ENCODE assay signal across 21 cellular contexts in genomic region chr3:157441102-157441622, GRCh38. TPM values are rescaled to one million over a fixed set of nuclear protein-coding genes. Genes with fewer than 3 reads are reported as not detected.
DNase-seq lines count a peak whose midpoint lies in the region; ATAC-seq, FAIRE-seq and TF ChIP-seq lines count a peak whose summit lies in the region.
"Had no signal": no experiment of that assay in that cellular context is flagged by ENCODE, and none has a peak within 500 bp of the region (broad histone marks: within the 10 kb centered on the region; RNA-seq: fewer than 3 reads in every experiment).

No MANE protein-coding gene starts in this region.

- DNase-seq in AG09309 (ENCODE audit: low read depth) (no peak), IMR-90 (no peak), choroid plexus epithelial cell (ENCODE audit: low read depth) (no peak), CD14-positive monocyte (ENCODE audit: low spot score) (no peak), small intestine (no peak), nucleus accumbens (lab: John Stamatoyannopoulos, UW) (no peak)
- DNase-seq: BE2C; Caco-2; CD4-positive, alpha-beta T cell; GF-D8; Karpas-422; NCI-H1048; NCI-H1436; NCI-H2081; NCI-H510A; NCI-H82; OCI-M1; Right ventricle myocardium superior had no signal

- peaks cover 9 to 16% (median 11%) of the 10 kb centered on the region in 3 donors for H3K27me3 Mint-ChIP-seq in CD14-positive monocyte (ENCODE audit: low read depth in 3 of 3)

- CTCF ChIA-PET in IMR-90 (lab: Yijun Ruan, JAX) = no interaction called here

- TF ChIP-seq POLR2A in IMR-90 (IDR thresholded peaks at IDR 0.05; ENCODE audit: low read depth, low read length) = no peak

- dilution Hi-C loops in IMR-90 (cut with HindIII; ENCODE audit: low sequenced_read_pairs, unreplicated experiment) = no loop called here

- H3K4me2 ChIP-seq in IMR-90 (ENCODE audit: low read depth, low read length) = no peak overlapping the region

- H3K4me3 Mint-ChIP-seq in CD14-positive monocyte = no peak overlapping the region
- H3K4me3 Mint-ChIP-seq: CD4-positive, alpha-beta T cell had no signal

- no peaks in the 10 kb centered on the region for H4K20me1 ChIP-seq in IMR-90 (ENCODE audit: insufficient read depth, low read length)

- no peak for FAIRE-seq in small intestine (lab: Jason Lieb, UNC)
- FAIRE-seq: GM19239 had no signal

- no peak overlapping the region for H3K14ac ChIP-seq in IMR-90 (replicated peaks; ENCODE audit: low read depth, low read length)

- H3K9me3 ChIP-seq in IMR-90 (ENCODE audit: control insufficient read depth, insufficient read depth, low read length) (no peaks in the 10 kb centered on the region), neuron (ENCODE audit: low read length) (no peaks in the 10 kb centered on the region), small intestine (ENCODE audit: control insufficient read depth, low read depth) (no peaks in the 10 kb centered on the region)
- H3K9me3 ChIP-seq: BE2C, Caco-2 had no signal

- intact Hi-C loops in IMR-90 (cut with micrococcal nuclease) = no loop called here
- intact Hi-C loops in CD14-positive monocyte (cut with micrococcal nuclease) = no loop called here

- H3K4ac ChIP-seq in IMR-90 (ENCODE audit: low read depth, low read length) = no peak overlapping the region

- H3K36me3 Mint-ChIP-seq in CD14-positive monocyte = peaks cover 16 to 27% of the 10 kb centered on the region in 2 donors

- H3K4me3 ChIP-seq in AG09309 (ENCODE audit: control insufficient read depth, low read depth, low read length) = peak overlapping the region; percentile 5; the same call in 1 of the 2 replicates
- no peak overlapping the region for H3K4me3 ChIP-seq in IMR-90 (ENCODE audit: insufficient read depth, low read depth, low read length)
- H3K4me3 ChIP-seq in choroid plexus epithelial cell (ENCODE audit: low read depth, low read length) = peak overlapping the region; percentile 30
- H3K4me3 ChIP-seq in neuron (ENCODE audit: low read length) = peak overlapping the region; percentile 78
- no peak overlapping the region for H3K4me3 ChIP-seq in small intestine (ENCODE audit: low read depth in 1 of 2, low read length in 2 of 2)

- H2AFZ ChIP-seq in IMR-90 (replicated peaks; ENCODE audit: low read length, poor library complexity) (no peak overlapping the region), neuron (ENCODE audit: low read depth, low read length) (no peak overlapping the region)

- H2AK9ac ChIP-seq in IMR-90 (replicated peaks; ENCODE audit: low read depth, low read length, poor library complexity) = no peak overlapping the region

- peaks cover 0 to 29% of the 10 kb centered on the region in 2 experiments; a peak in 2 of 4 replicates for H3K79me1 ChIP-seq in IMR-90 (ENCODE audit: low read depth in 1 of 2, low read length in 2 of 2)

- no peak overlapping the region for H4K8ac ChIP-seq in IMR-90 (ENCODE audit: low read depth in 2 of 2, low read length in 2 of 2)

- TF ChIP-seq CTCF in AG09309 (IDR thresholded peaks at IDR 0.05; ENCODE audit: control insufficient read depth, insufficient read depth, low read depth, low read length, missing control alignments) (no peak), IMR-90 (conservative IDR thresholded peaks at IDR 0.05; ENCODE audit: low read depth, low read length) (no peak), choroid plexus epithelial cell (conservative IDR thresholded peaks at IDR 0.05; ENCODE audit: low read depth, low read length) (no peak), CD14-positive monocyte (IDR thresholded peaks at IDR 0.05) (no peak)

- H3K36me3 ChIP-seq in IMR-90 (ENCODE audit: control insufficient read depth, insufficient read depth, low read length) (peaks cover 5% of the 10 kb centered on the region), neuron (ENCODE audit: insufficient read depth, low read length) (peaks cover 59% of the 10 kb centered on the region), small intestine (ENCODE audit: control insufficient read depth in 2 of 2, insufficient read depth in 2 of 2, low read length in 2 of 2) (no peaks in the 10 kb centered on the region)
- H3K36me3 ChIP-seq: BE2C had no signal

- in situ Hi-C loops in IMR-90 (cut with MboI; ENCODE audit: low sequenced_read_pairs) = no loop called here

- no peak overlapping the region for H3K18ac ChIP-seq in IMR-90 (ENCODE audit: low read depth, low read length)

- H2BK20ac ChIP-seq in IMR-90 (ENCODE audit: low read depth, low read length) = no peak overlapping the region

- BruUV-seq in IMR-90 (replicated peaks; lab: Mats Ljungman, UMichigan) = no TSS peak

- no peak overlapping the region for H3K27ac Mint-ChIP-seq in CD14-positive monocyte
- H3K27ac Mint-ChIP-seq: CD4-positive, alpha-beta T cell had no signal

- H3K27me3 ChIP-seq in IMR-90 (ENCODE audit: control insufficient read depth, insufficient read depth, low read length) (no peaks in the 10 kb centered on the region), neuron (ENCODE audit: insufficient read depth, low read length) (no peaks in the 10 kb centered on the region), small intestine (ENCODE audit: control insufficient read depth in 2 of 2, insufficient read depth in 2 of 2, low read length in 2 of 2) (peaks cover 0 to 8% of the 10 kb centered on the region in 2 donors)

- H2AK5ac ChIP-seq in IMR-90 (ENCODE audit: low read depth, low read length) = no peak overlapping the region

- ATAC-seq in IMR-90 (ENCODE audit: low read depth) = no peak
- ATAC-seq in GM21423 (IDR thresholded peaks at IDR 0.05; ENCODE audit: unreplicated experiment) = no peak

- H3K23ac ChIP-seq in IMR-90 (ENCODE audit: low read depth, low read length) = no peak overlapping the region

- H3K9ac ChIP-seq in IMR-90 (ENCODE audit: low read depth, low read length) = no peak overlapping the region

- no peaks in the 10 kb centered on the region for H3K9me1 ChIP-seq in IMR-90 (ENCODE audit: insufficient read depth, low read length)

- no peak overlapping the region for H4K5ac ChIP-seq in IMR-90 (ENCODE audit: low read depth, low read length)

- H3K4me1 Mint-ChIP-seq in CD14-positive monocyte = peaks cover 51% of the 10 kb centered on the region

- no peak overlapping the region for H3K56ac ChIP-seq in IMR-90 (ENCODE audit: extremely low read depth, insufficient read depth, low read length)

- no peak for TF ChIP-seq RAD21 in IMR-90 (IDR thresholded peaks at IDR 0.05; ENCODE audit: low read length)

- no peaks in the 10 kb centered on the region for H3K9me3 Mint-ChIP-seq in CD14-positive monocyte
- H3K9me3 Mint-ChIP-seq: CD4-positive, alpha-beta T cell had no signal

- no peak overlapping the region for H2BK15ac ChIP-seq in IMR-90 (ENCODE audit: low read depth, low read length)

- no peak overlapping the region for H2BK120ac ChIP-seq in IMR-90 (ENCODE audit: low read depth, low read length)

- H2BK5ac ChIP-seq in IMR-90 (ENCODE audit: low read depth, low read length, poor library complexity, severe bottlenecking) = no peak overlapping the region

- WGBS in IMR-90 (ENCODE audit: extremely low coverage in 2 of 2, insufficient read length in 1 of 2), 2 experiments = 100% methylated on average over 1 of the region's 2 CpGs; no CpG with 5 or more reads in 1 of the 2 experiments
- 56 to 69% (median 62%) methylated on average over 2 of the region's 2 CpGs for WGBS in small intestine, 3 donors

- H3K27ac ChIP-seq in IMR-90 (ENCODE audit: insufficient read depth, low read length) (no peak overlapping the region), small intestine (ENCODE audit: low read depth in 1 of 2, low read length in 1 of 2) (no peak overlapping the region)

- no peak overlapping the region for H4K91ac ChIP-seq in IMR-90 (ENCODE audit: insufficient read depth, low read depth, low read length)

- H3K4me1 ChIP-seq in IMR-90 (ENCODE audit: control insufficient read depth, insufficient read depth, low read length) (peaks cover 13% of the 10 kb centered on the region), neuron (ENCODE audit: insufficient read depth, low read length) (peaks cover 32% of the 10 kb centered on the region), small intestine (ENCODE audit: control insufficient read depth in 2 of 2, insufficient read depth in 1 of 2, low read depth in 1 of 2, low read length in 1 of 2) (no peaks in the 10 kb centered on the region)
- H3K4me1 ChIP-seq: BE2C had no signal

- POLR2A ChIA-PET in IMR-90 (lab: Charles Lee; ENCODE audit: unreplicated experiment) = no interaction called here

TF ChIP-seq in IMR-90, 13 proteins besides CTCF, POLR2A, EP300 and RAD21:
- no peak for TF ChIP-seq CHD1 (IDR thresholded peaks at IDR 0.05; ENCODE audit: low read depth, low read length)
- peak; percentile 93 for TF ChIP-seq MAFK (IDR thresholded peaks at IDR 0.05; ENCODE audit: low read depth, low read length)
- no peak for TF ChIP-seq MAZ (IDR thresholded peaks at IDR 0.05; ENCODE audit: borderline replicate concordance, low read depth, low read length)

RNA-seq across cellular contexts. Expression of gene PTX3, which starts 4.5 kb away (rescaled TPM):
- total RNA-seq in IMR-90 (2012; rRNA removed) = 96.7 and 97.9 TPM in 2 replicates
- polyA plus RNA-seq in IMR-90 (2012; rRNA removed) (117 and 135 TPM in 2 replicates), CD14-positive monocyte (10 to 100 TPM in 1 of 2 donors, 1 to 10 TPM in 1; 9.1 to 10.5 TPM), small intestine (10 to 100 TPM in 1 of 3 donors, 1 to 10 TPM in 2; 1.1 to 11.8 (median 2.2) TPM)
- 92.2 and 182 TPM in 2 replicates for polyA plus RNA-seq in IMR-90 (2012; cell fraction: cytosol; rRNA removed)
- 66.5 and 87.9 TPM in 2 replicates for polyA plus RNA-seq in IMR-90 (2012; cell fraction: nucleus; rRNA removed; ENCODE audit: low replicate concordance)
- total RNA-seq: Caco-2 had no signal

Comparison
In these comparisons a context has a peak if more than half of its experiments do, and no peak if none do; other contexts are left out.
1. H3K4me3 ChIP-seq: peak in AG09309 (single experiment), choroid plexus epithelial cell (single experiment) and neuron (single experiment); none in IMR-90 (single experiment) and small intestine (0 of 2).
2. RNA of gene PTX3, which starts 4.5 kb away (polyA plus RNA-seq): 66.5 to 182 TPM in IMR-90; 9.1 to 10.5 TPM in CD14-positive monocyte and 1.1 to 11.8 TPM in small intestine; every median in the first group is over 4 times any median in the second.